Comparison of ENCODE assay signal across 15 cellular contexts in genomic region chr11:119839504-119840133, GRCh38.
DNase-seq lines count a peak whose midpoint lies in the region; ATAC-seq and TF ChIP-seq lines count a peak whose summit lies in the region.
"Had no signal": no experiment of that assay in that cellular context is flagged by ENCODE, and none has a peak within 500 bp of the region (broad histone marks: within the 10 kb centered on the region; RNA-seq: fewer than 3 reads in every experiment).

No MANE protein-coding gene starts in this region.

- no peak overlapping the region for H3K4me2 ChIP-seq in trophoblast cell (ENCODE audit: low read length)
- H3K4me2 ChIP-seq: BLaER1 treated with 17β-estradiol and CSF1 and Interleukin-3, amounts not matched to agents 10 nM and 100 nM had no signal

- TF ChIP-seq CTCF in WTC11 (IDR thresholded peaks at IDR 0.05): no peak

- H3K79me1 ChIP-seq in trophoblast cell (ENCODE audit: low read length): no peaks in the 10 kb centered on the region

- H2BK120ac ChIP-seq in trophoblast cell (ENCODE audit: insufficient read depth, low read length, poor library complexity): no peak overlapping the region

- H2AFZ ChIP-seq in trophoblast cell (ENCODE audit: insufficient read depth, low read length, poor library complexity): no peak overlapping the region

- H3K4me3 Mint-ChIP-seq in WTC11: peak overlapping the region; percentile 22; the same call in 1 of the 2 replicates

- H3K27me3 Mint-ChIP-seq in WTC11 (ENCODE audit: low read depth): peaks cover 13% of the 10 kb centered on the region

- no peak overlapping the region for H3K4ac ChIP-seq in trophoblast cell (ENCODE audit: low read depth, low read length)

- no peak overlapping the region for H2AK5ac ChIP-seq in trophoblast cell (ENCODE audit: low read length)

- no peaks in the 10 kb centered on the region for H3K79me2 ChIP-seq in trophoblast cell (ENCODE audit: control insufficient read depth, insufficient read depth, low read length, poor library complexity)

- no peak overlapping the region for H4K91ac ChIP-seq in trophoblast cell (ENCODE audit: low read depth, low read length)

- peaks cover 0 to under 1% of the 10 kb centered on the region in 2 experiments for H3K4me1 ChIP-seq in trophoblast cell (ENCODE audit: control insufficient read depth in 1 of 2, insufficient read depth in 2 of 2, low read length in 2 of 2)
- H3K4me1 ChIP-seq: SJCRH30 had no signal

- no peak for ATAC-seq in WTC11
- ATAC-seq in GM21381 (IDR thresholded peaks at IDR 0.05; ENCODE audit: unreplicated experiment): no peak
- ATAC-seq: PC-3 had no signal

- H3K9me3 Mint-ChIP-seq in WTC11: 0 out of 2 replicates have a peak, but pooled peaks cover 3% of the 10 kb centered on the region

- no peaks in the 10 kb centered on the region for H3K27me3 ChIP-seq in trophoblast cell (ENCODE audit: insufficient read depth, low read length)
- H3K27me3 ChIP-seq: BLaER1 treated with 17β-estradiol and CSF1 and Interleukin-3, amounts not matched to agents 10 nM and 100 nM; SJCRH30 had no signal

- POLR2A ChIA-PET in WTC11 (lab: Charles Lee): no interaction called here

- WGBS in trophoblast cell (ENCODE audit: extremely low coverage, insufficient coverage, insufficient read length): no CpG with 5 or more reads among the region's 12 CpGs

- H4K8ac ChIP-seq in trophoblast cell (ENCODE audit: low read depth, low read length): no peak overlapping the region

- H3K9me3 ChIP-seq in trophoblast cell (ENCODE audit: insufficient read depth, low read depth, low read length): peaks cover 1% of the 10 kb centered on the region
- H3K9me3 ChIP-seq: SJCRH30 had no signal

- H3K27ac ChIP-seq in trophoblast cell (ENCODE audit: low read depth, low read length): no peak overlapping the region
- H3K27ac ChIP-seq: BLaER1 treated with 17β-estradiol and CSF1 and Interleukin-3, amounts not matched to agents 10 nM and 100 nM; SJCRH30 had no signal

- no peak overlapping the region for H3K27ac Mint-ChIP-seq in WTC11

- no peak overlapping the region for H2BK12ac ChIP-seq in trophoblast cell (ENCODE audit: low read length)

- CTCF ChIA-PET in WTC11 (lab: Charles Lee): no interaction called here

- H3K23ac ChIP-seq in trophoblast cell (ENCODE audit: low read length): no peak overlapping the region

- no peaks in the 10 kb centered on the region for H3K36me3 Mint-ChIP-seq in WTC11

- DNase-seq in NCI-H748 (lab: John Stamatoyannopoulos, UW; ENCODE audit: unreplicated experiment) (peak; percentile 7), NCI-H748 treated with DMSO at 0.1 percent for 48 hours (lab: John Stamatoyannopoulos, UW) (no peak), WTC11 (ENCODE audit: low spot score) (no peak), iPS-NIHi7 (ENCODE audit: extremely low spot score) (peak; percentile 51), trophoblast cell (no peak), RPMI8226 (no peak), activated T-cell treated with anti-CD3 and anti-CD28 coated beads for 4 hours (no peak)
- DNase-seq: DND-41, NCI-H2029 treated with DMSO at 0.1 percent for 48 hours, NCI-H226, NCI-H524 treated with DMSO at 0.1 percent for 48 hours, PC-3, SJCRH30 had no signal

- H2BK5ac ChIP-seq in trophoblast cell (ENCODE audit: low read depth, low read length, poor library complexity): no peak overlapping the region

- no peak overlapping the region for H3K18ac ChIP-seq in trophoblast cell (ENCODE audit: low read length)

- no peak overlapping the region for H3K9ac ChIP-seq in trophoblast cell (ENCODE audit: low read length)
- H3K9ac ChIP-seq: BLaER1 treated with 17β-estradiol and CSF1 and Interleukin-3, amounts not matched to agents 10 nM and 100 nM had no signal

- peaks cover 6% of the 10 kb centered on the region for H3K4me1 Mint-ChIP-seq in WTC11

- no peak overlapping the region for H3K4me3 ChIP-seq in trophoblast cell (ENCODE audit: low read depth, low read length)
- H3K4me3 ChIP-seq: BLaER1 treated with 17β-estradiol and CSF1 and Interleukin-3, amounts not matched to agents 10 nM and 100 nM; SJCRH30 had no signal

- H3K36me3 ChIP-seq in trophoblast cell (ENCODE audit: control insufficient read depth in 1 of 2, insufficient read depth in 2 of 2, low read length in 2 of 2): no peaks in the 10 kb centered on the region
- H3K36me3 ChIP-seq: BLaER1 treated with 17β-estradiol and CSF1 and Interleukin-3, amounts not matched to agents 10 nM and 100 nM; SJCRH30 had no signal

- no peak overlapping the region for H3K14ac ChIP-seq in trophoblast cell (ENCODE audit: low read length)

- no peak overlapping the region for H4K12ac ChIP-seq in trophoblast cell (ENCODE audit: low read depth, low read length)

TF ChIP-seq in WTC11, 78 proteins besides CTCF, POLR2A, EP300 and RAD21 (continues in another document):
- TF ChIP-seq, protein P1, sequence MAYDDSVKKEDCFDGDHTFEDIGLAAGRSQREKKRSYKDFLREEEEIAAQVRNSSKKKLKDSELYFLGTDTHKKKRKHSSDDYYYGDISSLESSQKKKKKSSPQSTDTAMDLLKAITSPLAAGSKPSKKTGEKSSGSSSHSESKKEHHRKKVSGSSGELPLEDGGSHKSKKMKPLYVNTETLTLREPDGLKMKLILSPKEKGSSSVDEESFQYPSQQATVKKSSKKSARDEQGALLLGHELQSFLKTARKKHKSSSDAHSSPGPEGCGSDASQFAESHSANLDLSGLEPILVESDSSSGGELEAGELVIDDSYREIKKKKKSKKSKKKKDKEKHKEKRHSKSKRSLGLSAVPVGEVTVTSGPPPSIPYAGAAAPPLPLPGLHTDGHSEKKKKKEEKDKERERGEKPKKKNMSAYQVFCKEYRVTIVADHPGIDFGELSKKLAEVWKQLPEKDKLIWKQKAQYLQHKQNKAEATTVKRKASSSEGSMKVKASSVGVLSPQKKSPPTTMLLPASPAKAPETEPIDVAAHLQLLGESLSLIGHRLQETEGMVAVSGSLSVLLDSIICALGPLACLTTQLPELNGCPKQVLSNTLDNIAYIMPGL (CRISPR knock-in tag; IDR thresholded peaks at IDR 0.05): no peak
- TF ChIP-seq NR1H2 (CRISPR knock-in tag; IDR thresholded peaks at IDR 0.05) (no peak), ZNF425 (CRISPR knock-in tag; conservative IDR thresholded peaks at IDR 0.05) (no peak), SMAD3 (CRISPR knock-in tag; IDR thresholded peaks at IDR 0.05; ENCODE audit: borderline replicate concordance) (no peak), HMGA2 (CRISPR knock-in tag; IDR thresholded peaks at IDR 0.05) (no peak), ZNF232 (CRISPR knock-in tag; IDR thresholded peaks at IDR 0.05) (no peak), STAT6 (CRISPR knock-in tag; conservative IDR thresholded peaks at IDR 0.05; ENCODE audit: low read depth) (no peak), ZNF423 (CRISPR knock-in tag; IDR thresholded peaks at IDR 0.05) (no peak), ERG (CRISPR knock-in tag; IDR thresholded peaks at IDR 0.05) (no peak), NFATC4 (CRISPR knock-in tag; IDR thresholded peaks at IDR 0.05) (no peak)

Comparison
In these comparisons a context has a peak if more than half of its experiments do, and no peak if none do; other contexts are left out.
1. DNase-seq: peak in NCI-H748 (single experiment) and iPS-NIHi7 (single experiment); none in NCI-H748 treated with DMSO at 0.1 percent for 48 hours (single experiment), WTC11 (single experiment), trophoblast cell (0 of 2), RPMI8226 (single experiment) and activated T-cell treated with anti-CD3 and anti-CD28 coated beads for 4 hours (single experiment).